In the genomic region with DNA sequence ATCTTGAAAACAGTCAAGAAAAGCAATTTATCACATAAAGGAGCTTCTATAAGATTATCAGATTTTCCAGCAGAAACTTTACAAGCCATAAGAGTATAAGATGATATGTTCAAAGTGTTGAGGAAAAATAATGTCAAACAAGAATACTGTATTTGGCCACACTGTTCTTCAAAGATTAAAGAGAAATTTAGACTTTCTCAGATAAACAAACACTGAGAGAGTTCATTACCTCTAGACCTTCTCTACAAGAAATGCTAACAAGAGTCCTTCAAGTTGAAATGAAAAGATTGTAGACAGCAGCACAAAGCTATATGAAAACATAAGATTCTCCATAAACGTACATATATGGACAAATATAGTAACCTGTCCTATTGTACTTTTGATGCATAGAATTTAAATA, we compare ENCODE assay signal across 41 cellular contexts.
"Had no signal": no experiment of that assay in that cellular context is flagged by ENCODE, and none has a peak within 500 bp of the region (broad histone marks: within the 10 kb centered on the region; RNA-seq: fewer than 3 reads in every experiment).

No MANE protein-coding gene starts in this region.

- H3K9me3 ChIP-seq: adrenal gland, body of pancreas had no signal

- FAIRE-seq: astrocyte, bronchial epithelial cell had no signal

- H3K36me3 Mint-ChIP-seq: brain had no signal

- ATAC-seq: activated naive CD4-positive, alpha-beta T cell treated with anti-CD3 and anti-CD28 coated beads, Interleukin-2, amount 50 U/mL, for 72 hours; activated naive CD8-positive, alpha-beta T cell treated with anti-CD3 and anti-CD28 coated beads, Interleukin-2, amount 50 U/mL, for 24 hours; activated T-cell treated with anti-CD3 and anti-CD28 coated beads, Interleukin-2, amount 50 U/mL, for 4 hours; activated T-cell treated with anti-CD3 and anti-CD28 coated beads, Interleukin-2, amount 50 U/mL, for 72 hours; activated T-helper 17 cell treated with anti-CD3 and anti-CD28 coated beads, Interleukin-2, amount 50 U/mL, for 72 hours; body of pancreas had no signal

- H3K27ac Mint-ChIP-seq: activated naive CD4-positive, alpha-beta T cell treated with anti-CD3 and anti-CD28 coated beads for 36 hours; activated naive CD4-positive, alpha-beta T cell treated with anti-CD3 and anti-CD28 coated beads, Interleukin-2, amount 10 ng/mL, durations not matched to agents 7 days and 5 days; activated naive CD4-positive, alpha-beta T cell treated with anti-CD3 and anti-CD28 coated beads, Interleukin-2, amount 50 U/mL, for 24 hours; activated naive CD4-positive, alpha-beta T cell treated with anti-CD3 and anti-CD28 coated beads, Interleukin-2, amount 50 U/mL, for 72 hours; activated naive CD8-positive, alpha-beta T cell; activated naive CD8-positive, alpha-beta T cell treated with anti-CD3 and anti-CD28 coated beads for 36 hours; activated naive CD8-positive, alpha-beta T cell treated with anti-CD3 and anti-CD28 coated beads, Interleukin-2, amount 10 ng/mL, durations not matched to agents 7 days and 5 days; activated naive CD8-positive, alpha-beta T cell treated with anti-CD3 and anti-CD28 coated beads, Interleukin-2, amount 50 U/mL, for 24 hours; activated T-cell treated with anti-CD3 and anti-CD28 coated beads, Interleukin-2, amount 50 U/mL, for 24 hours; activated T-cell treated with anti-CD3 and anti-CD28 coated beads, Interleukin-2, amount 50 U/mL, for 72 hours; activated T-helper 1 cell treated with anti-CD3 and anti-CD28 coated beads, Interleukin-12 subunit alpha, Interleukin-12 subunit beta, Interleukin-2, Interleukin-4 antibody, amounts not matched to agents 30 ng/mL and 10 ng/mL and 1 ng/mL, durations not matched to agents 14 hours and 24 hours and 36 hours; activated T-helper 17 cell treated with anti-CD3 and anti-CD28 coated beads, Interleukin-2, amount 50 U/mL, for 72 hours; activated T-helper 2 cell treated with anti-CD3 and anti-CD28 coated beads, Interferon-gamma antibody, Interleukin-2, Interleukin-4, amounts not matched to agents 10 μg/mL and 5 μg/mL and 100 μg/mL, durations not matched to agents 14 hours and 24 hours and 36 hours; brain had no signal

- H3K4me1 ChIP-seq: adrenal gland, ascending aorta, body of pancreas, breast epithelium had no signal

- DNase-seq: activated effector memory CD4-positive, alpha-beta T cell treated with anti-CD3 and anti-CD28 coated beads, Interleukin-2, amount 50 U/mL, for 16 hours; activated effector memory CD4-positive, alpha-beta T cell treated with Interleukin-2 at 50 U/mL for 16 hours; activated gamma-delta T cell; activated gamma-delta T cell treated with Interleukin-2 at 50 U/mL for 16 hours; activated naive CD4-positive, alpha-beta T cell; activated naive CD4-positive, alpha-beta T cell treated with anti-CD3 and anti-CD28 coated beads for 36 hours; activated naive CD4-positive, alpha-beta T cell treated with anti-CD3 and anti-CD28 coated beads, Interleukin-2, amount 10 ng/mL, durations not matched to agents 7 days and 5 days; activated naive CD4-positive, alpha-beta T cell treated with anti-CD3 and anti-CD28 coated beads, Interleukin-2, amount 50 U/mL, for 16 hours; activated naive CD4-positive, alpha-beta T cell treated with Interleukin-2 at 50 U/mL for 16 hours; activated naive CD8-positive, alpha-beta T cell treated with anti-CD3 and anti-CD28 coated beads for 36 hours; activated naive CD8-positive, alpha-beta T cell treated with anti-CD3 and anti-CD28 coated beads, Interleukin-2, amount 10 ng/mL, durations not matched to agents 7 days and 5 days; activated naive CD8-positive, alpha-beta T cell treated with anti-CD3 and anti-CD28 coated beads, Interleukin-2, amount 50 U/mL, for 24 hours; activated T-cell treated with anti-CD3 and anti-CD28 coated beads for 4 hours; activated T-cell treated with anti-CD3 and anti-CD28 coated beads, Interleukin-2, amount 50 U/mL, for 1 hour; activated T-cell treated with anti-CD3 and anti-CD28 coated beads, Interleukin-2, amount 50 U/mL, for 24 hours; activated T-cell treated with anti-CD3 and anti-CD28 coated beads, Interleukin-2, amount 50 U/mL, for 4 hours; activated T-cell treated with anti-CD3 and anti-CD28 coated beads, Interleukin-2, amount 50 U/mL, for 48 hours; activated T-cell treated with anti-CD3 and anti-CD28 coated beads, Interleukin-2, amount 50 U/mL, for 72 hours; adrenal gland; amniotic stem cell; amygdala; anterior cingulate cortex; aorta; body of pancreas; brain microvascular endothelial cell; caudate nucleus; central memory CD4-positive, alpha-beta T cell; cerebellar nuclear complex had no signal

- H3K36me3 ChIP-seq: adrenal gland, ascending aorta, brain microvascular endothelial cell, breast epithelium, cardiac muscle cell had no signal

- H3K4me1 Mint-ChIP-seq: activated naive CD4-positive, alpha-beta T cell treated with anti-CD3 and anti-CD28 coated beads, Interleukin-2, amount 10 ng/mL, durations not matched to agents 7 days and 5 days; activated naive CD4-positive, alpha-beta T cell treated with anti-CD3 and anti-CD28 coated beads, Interleukin-2, amount 50 U/mL, for 24 hours; activated naive CD8-positive, alpha-beta T cell treated with anti-CD3 and anti-CD28 coated beads for 36 hours; activated naive CD8-positive, alpha-beta T cell treated with anti-CD3 and anti-CD28 coated beads, Interleukin-2, amount 10 ng/mL, durations not matched to agents 7 days and 5 days; activated naive CD8-positive, alpha-beta T cell treated with anti-CD3 and anti-CD28 coated beads, Interleukin-2, amount 50 U/mL, for 24 hours; activated T-helper 17 cell treated with anti-CD3 and anti-CD28 coated beads, Interleukin-2, amount 50 U/mL, for 72 hours; brain; central memory CD8-positive, alpha-beta T cell had no signal

- H3K27me3 Mint-ChIP-seq: activated naive CD4-positive, alpha-beta T cell treated with anti-CD3 and anti-CD28 coated beads, Interleukin-2, amount 50 U/mL, for 24 hours; activated naive CD8-positive, alpha-beta T cell; activated naive CD8-positive, alpha-beta T cell treated with anti-CD3 and anti-CD28 coated beads for 36 hours; activated T-cell treated with anti-CD3 and anti-CD28 coated beads, Interleukin-2, amount 50 U/mL, for 24 hours had no signal

- H3K4me3 Mint-ChIP-seq: activated naive CD4-positive, alpha-beta T cell treated with anti-CD3 and anti-CD28 coated beads for 36 hours; activated naive CD4-positive, alpha-beta T cell treated with anti-CD3 and anti-CD28 coated beads, Interleukin-2, amount 10 ng/mL, durations not matched to agents 7 days and 5 days; activated naive CD4-positive, alpha-beta T cell treated with anti-CD3 and anti-CD28 coated beads, Interleukin-2, amount 50 U/mL, for 24 hours; activated naive CD8-positive, alpha-beta T cell; activated naive CD8-positive, alpha-beta T cell treated with anti-CD3 and anti-CD28 coated beads for 36 hours; activated naive CD8-positive, alpha-beta T cell treated with anti-CD3 and anti-CD28 coated beads, Interleukin-2, amount 10 ng/mL, durations not matched to agents 7 days and 5 days; activated naive CD8-positive, alpha-beta T cell treated with anti-CD3 and anti-CD28 coated beads, Interleukin-2, amount 50 U/mL, for 24 hours; activated T-cell treated with anti-CD3 and anti-CD28 coated beads, Interleukin-2, amount 50 U/mL, for 24 hours; activated T-cell treated with anti-CD3 and anti-CD28 coated beads, Interleukin-2, amount 50 U/mL, for 4 hours; activated T-cell treated with anti-CD3 and anti-CD28 coated beads, Interleukin-2, amount 50 U/mL, for 72 hours; activated T-helper 1 cell treated with anti-CD3 and anti-CD28 coated beads, Interleukin-12 subunit alpha, Interleukin-12 subunit beta, Interleukin-2, Interleukin-4 antibody, amounts not matched to agents 30 ng/mL and 10 ng/mL and 1 ng/mL, durations not matched to agents 14 hours and 24 hours and 36 hours; activated T-helper 17 cell treated with anti-CD3 and anti-CD28 coated beads, Interleukin-2, amount 50 U/mL, for 72 hours; brain; central memory CD8-positive, alpha-beta T cell had no signal

- H3K27ac ChIP-seq: adrenal gland, ascending aorta, body of pancreas, brain microvascular endothelial cell, breast epithelium, cardiac muscle cell had no signal

- H3K4me3 ChIP-seq: adrenal gland, ascending aorta, body of pancreas, breast epithelium, cardiac muscle cell had no signal

- H3K27me3 ChIP-seq: adrenal gland, ascending aorta, body of pancreas, brain microvascular endothelial cell, breast epithelium, cardiac muscle cell had no signal
